ENCODE assay signal across 17 cellular contexts in genomic region chr16:53654946-53655345, GRCh38.
"Had no signal": no experiment of that assay in that cellular context is flagged by ENCODE, and none has a peak within 500 bp of the region (broad histone marks: within the 10 kb centered on the region; RNA-seq: fewer than 3 reads in every experiment).

No MANE protein-coding gene starts in this region.

- H3K27me3 Mint-ChIP-seq: naive thymus-derived CD8-positive, alpha-beta T cell; stimulated activated naive B cell treated with anti-CD40 and anti-IgM and Interleukin-4, amounts not matched to agents 10 μg/mL and 1 μg/mL and 100 μg/mL, for 72 hours; stimulated activated naive CD8-positive, alpha-beta T cell treated with anti-CD3 and anti-CD28 coated beads, Interleukin-15, amount 100 ng/mL, for 72 hours had no signal

- H3K4me1 Mint-ChIP-seq: stimulated activated naive B cell treated with anti-CD40 and anti-IgM and Interleukin-4, amounts not matched to agents 10 μg/mL and 1 μg/mL and 100 μg/mL, for 72 hours; stimulated activated naive CD8-positive, alpha-beta T cell treated with anti-CD3 and anti-CD28 coated beads, Interleukin-15, amount 100 ng/mL, for 72 hours had no signal

- H3K27ac ChIP-seq: epithelial cell of prostate, esophagus muscularis mucosa, heart left ventricle, neutrophil, testis, tibial nerve had no signal

- H3K4me3 ChIP-seq: esophagus muscularis mucosa, heart left ventricle, testis, tibial nerve had no signal

- H3K27me3 ChIP-seq: esophagus muscularis mucosa, heart left ventricle, neutrophil, testis, tibial nerve had no signal

- H3K9me3 Mint-ChIP-seq: naive thymus-derived CD8-positive, alpha-beta T cell; stimulated activated naive B cell treated with anti-CD40 and anti-IgM and Interleukin-4, amounts not matched to agents 10 μg/mL and 1 μg/mL and 100 μg/mL, for 72 hours; stimulated activated naive CD8-positive, alpha-beta T cell treated with anti-CD3 and anti-CD28 coated beads, Interleukin-15, amount 100 ng/mL, for 72 hours had no signal

- ATAC-seq: heart left ventricle; left lobe of liver; naive thymus-derived CD8-positive, alpha-beta T cell; sciatic nerve; stimulated activated naive B cell treated with anti-CD40 and anti-IgM and Interleukin-4, amounts not matched to agents 10 μg/mL and 1 μg/mL and 100 μg/mL, for 72 hours; stimulated activated naive CD8-positive, alpha-beta T cell treated with anti-CD3 and anti-CD28 coated beads, Interleukin-15, amount 100 ng/mL, for 72 hours had no signal

- H3K27ac Mint-ChIP-seq: naive thymus-derived CD8-positive, alpha-beta T cell; stimulated activated naive B cell treated with anti-CD40 and anti-IgM and Interleukin-4, amounts not matched to agents 10 μg/mL and 1 μg/mL and 100 μg/mL, for 72 hours had no signal

- H3K9me3 ChIP-seq: esophagus muscularis mucosa, heart left ventricle, neutrophil, testis, tibial nerve had no signal

- H3K4me1 ChIP-seq: heart left ventricle, testis, tibial nerve had no signal

- H3K36me3 ChIP-seq: neutrophil had no signal

- DNase-seq: effector memory CD4-positive, alpha-beta T cell; foreskin melanocyte; heart left ventricle; hippocampal formation; mammary epithelial cell; naive thymus-derived CD8-positive, alpha-beta T cell; stimulated activated CD4-positive, alpha-beta T cell treated with anti-CD3 and anti-CD28 coated beads, Interleukin-2, amount 100 ng/mL, for 24 hours; stimulated activated CD4-positive, alpha-beta T cell treated with anti-CD3 and anti-CD28 coated beads, Interleukin-4, amount 100 ng/mL, for 4 hours; stimulated activated naive B cell treated with anti-CD40 and anti-IgM and Interleukin-4, amounts not matched to agents 10 μg/mL and 1 μg/mL and 100 μg/mL, for 72 hours; stimulated activated naive CD8-positive, alpha-beta T cell treated with anti-CD3 and anti-CD28 coated beads, Interleukin-15, amount 100 ng/mL, for 72 hours; testis had no signal

- H3K4me3 Mint-ChIP-seq: naive thymus-derived CD8-positive, alpha-beta T cell; stimulated activated naive B cell treated with anti-CD40 and anti-IgM and Interleukin-4, amounts not matched to agents 10 μg/mL and 1 μg/mL and 100 μg/mL, for 72 hours; stimulated activated naive CD8-positive, alpha-beta T cell treated with anti-CD3 and anti-CD28 coated beads, Interleukin-15, amount 100 ng/mL, for 72 hours had no signal
